In the genomic region with DNA sequence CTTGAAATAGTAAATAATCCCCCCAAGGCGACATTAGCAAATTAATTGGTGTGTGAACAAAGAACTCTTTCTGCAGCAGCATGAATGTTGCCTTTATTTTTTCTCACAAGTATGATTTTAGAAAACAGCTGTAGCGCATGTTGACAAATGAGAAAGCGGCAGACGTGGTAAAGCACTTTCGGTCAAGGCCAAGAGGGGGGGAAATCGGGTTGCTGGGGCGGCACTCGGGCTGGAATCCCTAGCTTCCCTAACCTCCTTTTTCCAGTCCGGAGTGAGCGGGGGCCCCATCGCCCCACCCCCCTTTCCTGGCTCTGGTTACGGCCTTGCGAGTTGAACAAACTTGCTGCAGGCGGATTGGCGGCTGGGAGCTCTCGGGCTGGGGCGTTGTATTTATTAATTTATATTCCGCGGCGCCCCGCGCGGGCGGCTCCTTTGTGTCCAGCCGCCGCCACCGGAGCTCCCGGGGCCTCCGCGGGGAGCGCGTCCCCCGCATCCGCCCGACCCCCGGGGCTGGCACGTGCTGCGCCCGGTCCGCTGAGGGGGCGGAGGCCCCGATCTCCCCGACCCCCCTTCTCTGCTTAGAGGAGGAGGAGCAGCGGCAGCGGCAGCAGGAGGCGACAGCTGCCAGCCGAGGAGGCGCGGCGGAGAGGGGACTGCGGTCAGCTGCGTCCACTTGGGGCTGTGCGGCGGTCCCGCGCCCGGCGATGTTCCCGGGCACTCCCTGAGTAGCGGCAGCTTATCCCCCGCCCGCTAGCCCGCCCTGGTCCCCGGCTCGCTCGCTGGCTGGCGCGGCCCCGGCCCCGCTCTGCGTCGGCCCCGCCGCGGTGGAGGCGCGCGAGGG, we compare ENCODE assay signal across 8 cellular contexts. TPM values are rescaled to one million over a fixed set of nuclear protein-coding genes. Genes with fewer than 3 reads are reported as not detected.
A peak's percentile ranks its signal among the peaks of the same experiment; 100 is the strongest.
DNase-seq lines count a peak whose midpoint lies in the region; ATAC-seq, FAIRE-seq and TF ChIP-seq lines count a peak whose summit lies in the region.

A gene with protein sequence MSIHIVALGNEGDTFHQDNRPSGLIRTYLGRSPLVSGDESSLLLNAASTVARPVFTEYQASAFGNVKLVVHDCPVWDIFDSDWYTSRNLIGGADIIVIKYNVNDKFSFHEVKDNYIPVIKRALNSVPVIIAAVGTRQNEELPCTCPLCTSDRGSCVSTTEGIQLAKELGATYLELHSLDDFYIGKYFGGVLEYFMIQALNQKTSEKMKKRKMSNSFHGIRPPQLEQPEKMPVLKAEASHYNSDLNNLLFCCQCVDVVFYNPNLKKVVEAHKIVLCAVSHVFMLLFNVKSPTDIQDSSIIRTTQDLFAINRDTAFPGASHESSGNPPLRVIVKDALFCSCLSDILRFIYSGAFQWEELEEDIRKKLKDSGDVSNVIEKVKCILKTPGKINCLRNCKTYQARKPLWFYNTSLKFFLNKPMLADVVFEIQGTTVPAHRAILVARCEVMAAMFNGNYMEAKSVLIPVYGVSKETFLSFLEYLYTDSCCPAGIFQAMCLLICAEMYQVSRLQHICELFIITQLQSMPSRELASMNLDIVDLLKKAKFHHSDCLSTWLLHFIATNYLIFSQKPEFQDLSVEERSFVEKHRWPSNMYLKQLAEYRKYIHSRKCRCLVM (plus strand): TSS at position 607 of the 841 bp plus-strand sequence. CDS start 347 bp downstream, outside the sequence.

- H3K27ac Mint-ChIP-seq in activated CD4-positive, alpha-beta T cell treated with anti-CD3 and anti-CD28 coated beads, Interleukin-2, amount 10 ng/mL, durations not matched to agents 7 days and 5 days, result no peak within 1 kb of the TSS

- ATAC-seq in GM18867 (IDR thresholded peaks at IDR 0.05; ENCODE audit: unreplicated experiment) (peak; percentile 54), HG03135 (IDR thresholded peaks at IDR 0.05; ENCODE audit: unreplicated experiment) (peak; percentile 38), HepG2 (peak; percentile 87)

- peaks cover 49% of the 10 kb centered on the region for H3K4me1 Mint-ChIP-seq in activated CD4-positive, alpha-beta T cell treated with anti-CD3 and anti-CD28 coated beads, Interleukin-2, amount 10 ng/mL, durations not matched to agents 7 days and 5 days

- peak within 1 kb of the TSS; percentile 66 for H3K9ac ChIP-seq in HepG2 (ENCODE audit: insufficient read depth, low read depth, low read length)

- peaks cover 72% of the 10 kb centered on the region for H3K4me1 ChIP-seq in HepG2 (ENCODE audit: insufficient read depth, low read length)

- peaks cover 44% of the 10 kb centered on the region for H3K27me3 Mint-ChIP-seq in activated CD4-positive, alpha-beta T cell treated with anti-CD3 and anti-CD28 coated beads, Interleukin-2, amount 10 ng/mL, durations not matched to agents 7 days and 5 days

- POLR2A ChIA-PET in activated CD4-positive, alpha-beta T cell treated with anti-CD3 and anti-CD28 coated beads, Interleukin-2, amount 10 ng/mL, durations not matched to agents 7 days and 5 days (lab: Charles Lee), result no interaction called here
- POLR2A ChIA-PET in HepG2 (lab: Yijun Ruan, JAX), result interaction anchor here (1.0 to 2.8 kb wide), 17 partner anchors 16 to 176 kb away, joined by 3 to 18 read pairs (median 5); a partner anchor contains a TSS

- 1% methylated on average over 13 of the region's 78 CpGs for WGBS in HepG2 (ENCODE audit: low lambda C conversion rate)

- H3K79me2 ChIP-seq in HepG2 (ENCODE audit: insufficient read depth, low read length), result peaks cover 3% of the 10 kb centered on the region

- BruUV-seq in HepG2 (replicated peaks; lab: Mats Ljungman, UMichigan), result TSS peak; percentile 75

- TF ChIP-seq RAD21 in HepG2 (CRISPR knock-in tag; IDR thresholded peaks at IDR 0.05), result peak; percentile 49; the same call in 1 of the 2 replicates

- H3K27me3 ChIP-seq in HepG2 (ENCODE audit: control insufficient read depth in 1 of 2, insufficient read depth in 2 of 2, low read length in 2 of 2), result no peaks in the 10 kb centered on the region

- no peak for TF ChIP-seq CTCF in AG09309 (IDR thresholded peaks at IDR 0.05; ENCODE audit: control insufficient read depth, insufficient read depth, low read depth, low read length, missing control alignments)
- TF ChIP-seq CTCF in HepG2 (CRISPR knock-in tag; IDR thresholded peaks at IDR 0.05), result peak; percentile 17; the same call in 1 of the 2 replicates

- H3K9me3 ChIP-seq in HepG2 (ENCODE audit: low read length), result no peaks in the 10 kb centered on the region

- no peaks in the 10 kb centered on the region for H3K36me3 ChIP-seq in HepG2 (replicated peaks in 1 of 2; ENCODE audit: control insufficient read depth in 1 of 2, insufficient read depth in 2 of 2, low read length in 2 of 2)

- intact Hi-C loops in HepG2 (cut with micrococcal nuclease; ENCODE audit: unreplicated experiment), result loop anchor here (1.0 to 5.0 kb wide), 3 partner anchors 28 to 84 kb away; a partner anchor contains a TSS

- H3K4me2 ChIP-seq in HepG2 (ENCODE audit: low read depth, low read length), result peak within 1 kb of the TSS; percentile 78

- TF ChIP-seq EP300 in HepG2 (IDR thresholded peaks at IDR 0.05; ENCODE audit: low read depth in 2 of 2, low read length in 2 of 2) (peak in 1 of 2 experiments; percentile 49; a peak in 1 of 4 replicates), HepG2 (CRISPR knock-in tag; IDR thresholded peaks at IDR 0.05; ENCODE audit: borderline replicate concordance) (0 out of 2 replicates have a peak, but pooled peaks have one; percentile 36)

- in situ Hi-C loops in HepG2 (cut with HindIII; ENCODE audit: extremely low pct_ligation_motif_present, low pct_unique_long_range_greater_than_20kb), result no loop called here

- no peaks in the 10 kb centered on the region for H3K36me3 Mint-ChIP-seq in activated CD4-positive, alpha-beta T cell treated with anti-CD3 and anti-CD28 coated beads, Interleukin-2, amount 10 ng/mL, durations not matched to agents 7 days and 5 days (ENCODE audit: low read depth)

- DNase-seq in AG09309 (ENCODE audit: low read depth) (peak; percentile 55), NCI-H345 (lab: John Stamatoyannopoulos, UW) (peak; percentile 85), ecto neural progenitor cell (ENCODE audit: low spot score) (peak; percentile 84), HepG2 (ENCODE audit: low spot score) (peak; percentile 79)
- peak; percentile 26 for DNase-seq in activated CD4-positive, alpha-beta T cell treated with anti-CD3 and anti-CD28 coated beads, Interleukin-2, amount 10 ng/mL, durations not matched to agents 7 days and 5 days
- DNase-seq in stimulated activated CD4-positive, alpha-beta T cell treated with anti-CD3 and anti-CD28 coated beads, Interleukin-4, amount 100 ng/mL, for 24 hours, result peak; percentile 22

- H3K27ac ChIP-seq in HepG2 (ENCODE audit: extremely low read length, insufficient read depth, low read length), result peak within 1 kb of the TSS; percentile 65

- peak within 1 kb of the TSS; percentile 97 for H3K4me3 ChIP-seq in AG09309 (ENCODE audit: control insufficient read depth, low read depth, low read length)
- peak within 1 kb of the TSS; percentile 80 to 93 (median 87) for H3K4me3 ChIP-seq in HepG2 (replicated peaks in 1 of 3; ENCODE audit: insufficient read depth in 1 of 3, low read depth in 2 of 3, low read length in 3 of 3)

- FAIRE-seq in HepG2 (lab: Jason Lieb, UNC), result no peak

- CTCF ChIA-PET in activated CD4-positive, alpha-beta T cell treated with anti-CD3 and anti-CD28 coated beads, Interleukin-2, amount 10 ng/mL, durations not matched to agents 7 days and 5 days (lab: Charles Lee), result interaction anchor here (1.5 kb wide), 1 partner anchor 13 kb away, joined by 3 read pairs; no protein-coding TSS in a partner anchor
- CTCF ChIA-PET in HepG2 (lab: Yijun Ruan, JAX; ENCODE audit: low intra/inter-chr PET ratio, low total read pairs), result no interaction called here

- H4K20me1 ChIP-seq in HepG2 (ENCODE audit: insufficient read depth, low read length), result no peaks in the 10 kb centered on the region

- H3K4me3 Mint-ChIP-seq in activated CD4-positive, alpha-beta T cell treated with anti-CD3 and anti-CD28 coated beads, Interleukin-2, amount 10 ng/mL, durations not matched to agents 7 days and 5 days, result peak within 1 kb of the TSS; percentile 74

- no peaks in the 10 kb centered on the region for H3K9me3 Mint-ChIP-seq in activated CD4-positive, alpha-beta T cell treated with anti-CD3 and anti-CD28 coated beads, Interleukin-2, amount 10 ng/mL, durations not matched to agents 7 days and 5 days

- H2AFZ ChIP-seq in HepG2 (ENCODE audit: low read length), result peak within 1 kb of the TSS; percentile 38

- TF ChIP-seq POLR2A in HepG2 (IDR thresholded peaks at IDR 0.05; ENCODE audit: insufficient read depth in 1 of 2, low read depth in 2 of 2, low read length in 2 of 2), result peak; percentile 41 to 44; a peak in 2 of 4 replicates

TF ChIP-seq in HepG2, 621 proteins besides CTCF, POLR2A, EP300 and RAD21 (continues in another document):
- no peak for TF ChIP-seq KDM3A (CRISPR knock-in tag; IDR thresholded peaks at IDR 0.05; ENCODE audit: low read depth)

RNA-seq across cellular contexts. Expression of the gene that starts here (rescaled TPM):
- 1 to 10 TPM in 1 of 2 experiments, under 1 TPM in 1; 0.74 to 1.4 TPM for total RNA-seq in activated CD4-positive, alpha-beta T cell treated with anti-CD3 and anti-CD28 coated beads, Interleukin-2, amount 10 ng/mL, durations not matched to agents 7 days and 5 days
- total RNA-seq in HepG2 (2016; rRNA removed; fragmentation: Illumina TruSeq; extraction: Trizol), result 35.4 and 39.6 TPM in 2 replicates
- total RNA-seq in HepG2 (2016; cell fraction: cytosol; rRNA removed; fragmentation: Illumina TruSeq; extraction: Trizol; ENCODE audit: low read depth), result 65.4 and 73.3 TPM in 2 replicates
- 34.8 and 35.7 TPM in 2 replicates for total RNA-seq in HepG2 (2016; cell fraction: insoluble cytoplasmic fraction; rRNA removed; fragmentation: Illumina TruSeq; extraction: Trizol)
- 29.2 and 34.2 TPM in 2 replicates for total RNA-seq in HepG2 (2016; cell fraction: membrane; rRNA removed; fragmentation: Illumina TruSeq; extraction: Trizol)
- total RNA-seq in HepG2 (2016; cell fraction: nucleus; rRNA removed; fragmentation: Illumina TruSeq; extraction: Trizol), result 34.5 and 45.0 TPM in 2 replicates
- polyA plus RNA-seq in HepG2 (2011; rRNA removed), result 27.8 and 31.6 TPM in 2 replicates
- polyA plus RNA-seq in HepG2 (2011; cell fraction: cytosol; rRNA removed), result 33.5 and 37.5 TPM in 2 replicates
- 28.1 and 35.6 TPM in 2 replicates for polyA plus RNA-seq in HepG2 (2011; cell fraction: nucleus; rRNA removed)
- 16.2 and 20.3 TPM in 2 replicates for polyA plus RNA-seq in HepG2 (2012)
- polyA plus RNA-seq in HepG2 (2016; cell fraction: cytosol; fragmentation: Illumina TruSeq; extraction: Trizol; ENCODE audit: low read depth), result 4.4 and 6.7 TPM in 2 replicates
- 31.3 and 33.4 TPM in 2 replicates for polyA plus RNA-seq in HepG2 (2016; cell fraction: insoluble cytoplasmic fraction; fragmentation: Illumina TruSeq; extraction: Trizol; ENCODE audit: low read depth)
- 11.0 and 11.2 TPM in 2 replicates for polyA plus RNA-seq in HepG2 (2016; cell fraction: membrane; fragmentation: Illumina TruSeq; extraction: Trizol; ENCODE audit: low read depth)
- 31.1 and 35.1 TPM in 2 replicates for polyA plus RNA-seq in HepG2 (2016; cell fraction: nucleus; fragmentation: Illumina TruSeq; extraction: Trizol; ENCODE audit: insufficient read depth, low read depth)
- polyA minus RNA-seq in HepG2 (2011; rRNA and poly(A)+ RNA removed; ENCODE audit: low replicate concordance), result 153 and 617 TPM in 2 replicates
- polyA minus RNA-seq in HepG2 (2011; cell fraction: cytosol; rRNA and poly(A)+ RNA removed), result 64.8 and 73.2 TPM in 2 replicates
- polyA minus RNA-seq in HepG2 (2011; cell fraction: nucleus; rRNA and poly(A)+ RNA removed), result 85.0 and 93.4 TPM in 2 replicates

Comparison
In these comparisons a context has a peak if more than half of its experiments do, and no peak if none do; other contexts are left out.
1. Peak in every context shown above with its lines: DNase-seq, ATAC-seq, H3K4me3 ChIP-seq and H3K27ac ChIP-seq.
2. RNA of the gene that starts here (total RNA-seq): 29.2 to 73.3 TPM in HepG2; 0.74 to 1.4 TPM in activated CD4-positive, alpha-beta T cell treated with anti-CD3 and anti-CD28 coated beads, Interleukin-2, amount 10 ng/mL, durations not matched to agents 7 days and 5 days; every median in the first group is over 10 times any median in the second.
3. DNase-seq: peak in every context shown above with its lines; median percentile 85 in NCI-H345; 84 in ecto neural progenitor cell; 79 in HepG2; 55 in AG09309; 26 in activated CD4-positive, alpha-beta T cell treated with anti-CD3 and anti-CD28 coated beads, Interleukin-2, amount 10 ng/mL, durations not matched to agents 7 days and 5 days; 22 in stimulated activated CD4-positive, alpha-beta T cell treated with anti-CD3 and anti-CD28 coated beads, Interleukin-4, amount 100 ng/mL, for 24 hours.